Comparison of ENCODE assay signal across 12 cellular contexts in the genomic region with DNA sequence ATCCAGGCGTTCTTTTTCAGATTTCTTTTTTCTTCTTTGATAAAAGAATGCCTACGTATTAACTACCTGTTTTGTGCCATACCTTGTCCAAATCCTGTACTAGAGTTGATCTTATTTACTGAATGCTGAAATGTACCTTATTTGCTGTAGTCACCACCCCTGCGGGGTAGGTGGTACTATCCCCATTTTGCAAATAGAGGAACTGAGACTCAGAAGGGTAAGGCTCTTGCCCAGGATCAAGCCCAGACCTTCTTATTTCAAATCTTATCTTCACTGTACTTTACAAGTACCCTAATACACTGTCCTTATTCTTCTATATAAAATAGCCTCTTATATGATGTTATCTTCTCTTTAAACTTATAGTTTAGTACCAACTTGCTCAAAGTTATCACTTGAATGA.
A peak's percentile ranks its signal among the peaks of the same experiment; 100 is the strongest.
DNase-seq lines count a peak whose midpoint lies in the region; ATAC-seq, FAIRE-seq and TF ChIP-seq lines count a peak whose summit lies in the region.
"Had no signal": no experiment of that assay in that cellular context is flagged by ENCODE, and none has a peak within 500 bp of the region (broad histone marks: within the 10 kb centered on the region; RNA-seq: fewer than 3 reads in every experiment).

No MANE protein-coding gene starts in this region.

- TF ChIP-seq CTCF in OCI-LY7 (conservative IDR thresholded peaks at IDR 0.05; ENCODE audit: low read length) (0 out of 2 replicates have a peak, but pooled peaks have one; percentile 13), WERI-Rb-1 (IDR thresholded peaks at IDR 0.05; ENCODE audit: low read depth, low read length) (no peak)

- BruUV-seq in OCI-LY7 (replicated peaks; lab: Mats Ljungman, UMichigan) = no TSS peak

- H4K20me1 ChIP-seq in OCI-LY7 (ENCODE audit: insufficient read depth, low read length) = no peaks in the 10 kb centered on the region

- peaks cover 47% of the 10 kb centered on the region for H3K4me1 ChIP-seq in OCI-LY7 (ENCODE audit: insufficient read depth, low read length, poor library complexity, severe bottlenecking)
- peaks cover 15% of the 10 kb centered on the region for H3K4me1 ChIP-seq in effector memory CD4-positive, alpha-beta T cell (ENCODE audit: control insufficient read depth, insufficient read depth, low read length, poor library complexity, severe bottlenecking)

- FAIRE-seq in GM12892 (lab: Jason Lieb, UNC) = peak; percentile 67
- FAIRE-seq: pancreas had no signal

- no peaks in the 10 kb centered on the region for H3K27me3 ChIP-seq in effector memory CD4-positive, alpha-beta T cell (replicated peaks; ENCODE audit: control insufficient read depth, insufficient read depth, low read length, poor library complexity, severe bottlenecking)
- H3K27me3 ChIP-seq in WERI-Rb-1 (ENCODE audit: insufficient read depth, low read depth, severe bottlenecking) = no peaks in the 10 kb centered on the region
- H3K27me3 ChIP-seq: pancreas had no signal

- peak overlapping the region; percentile 59 for H3K27ac ChIP-seq in OCI-LY7 (ENCODE audit: low read depth, low read length, poor library complexity, severe bottlenecking)
- H3K27ac ChIP-seq in effector memory CD4-positive, alpha-beta T cell (ENCODE audit: insufficient read depth, low read length, poor library complexity, severe bottlenecking) = no peak overlapping the region
- H3K27ac ChIP-seq in WERI-Rb-1 = no peak overlapping the region
- H3K27ac ChIP-seq: pancreas had no signal

- no peaks in the 10 kb centered on the region for H3K9me3 ChIP-seq in OCI-LY7 (ENCODE audit: low read length)
- H3K9me3 ChIP-seq in effector memory CD4-positive, alpha-beta T cell (ENCODE audit: control insufficient read depth, low read length) = no peaks in the 10 kb centered on the region
- H3K9me3 ChIP-seq in WERI-Rb-1 (ENCODE audit: severe bottlenecking) = no peaks in the 10 kb centered on the region
- H3K9me3 ChIP-seq: pancreas had no signal

- H3K9me2 ChIP-seq in OCI-LY7 (ENCODE audit: insufficient read depth, low read length) = no peaks in the 10 kb centered on the region

- H3K79me2 ChIP-seq in OCI-LY7 (ENCODE audit: insufficient read depth, low read depth, low read length) = no peaks in the 10 kb centered on the region

- no peaks in the 10 kb centered on the region for H3K36me3 ChIP-seq in OCI-LY7 (ENCODE audit: insufficient read depth, low read length)
- H3K36me3 ChIP-seq in effector memory CD4-positive, alpha-beta T cell (ENCODE audit: control insufficient read depth, insufficient read depth, low read length) = no peaks in the 10 kb centered on the region
- no peaks in the 10 kb centered on the region for H3K36me3 ChIP-seq in WERI-Rb-1
- H3K36me3 ChIP-seq: pancreas had no signal

- H3K4me2 ChIP-seq in OCI-LY7 (ENCODE audit: low read length) = peak overlapping the region; percentile 60

- H2AFZ ChIP-seq in OCI-LY7 (ENCODE audit: low read length) = no peak overlapping the region

- CTCF ChIA-PET in OCI-LY7 (lab: Charles Lee; ENCODE audit: unreplicated experiment) = no interaction called here

- ATAC-seq in GM21381 (IDR thresholded peaks at IDR 0.05; ENCODE audit: unreplicated experiment) (peak; percentile 74), HG03060 (IDR thresholded peaks at IDR 0.05; ENCODE audit: low read depth, unreplicated experiment) (peak; percentile 78), esophagus mucosa (no peak)
- ATAC-seq: activated naive CD4-positive, alpha-beta T cell treated with anti-CD3 and anti-CD28 coated beads, Interleukin-2, amount 50 U/mL, for 72 hours; pancreas had no signal

- H3K4me3 ChIP-seq in OCI-LY7 (ENCODE audit: low read depth, low read length, poor library complexity, severe bottlenecking) (peak overlapping the region; percentile 11), WERI-Rb-1 (ENCODE audit: low read depth, low read length) (no peak overlapping the region)
- H3K4me3 ChIP-seq in effector memory CD4-positive, alpha-beta T cell (ENCODE audit: insufficient read depth, low read depth, low read length, poor library complexity, severe bottlenecking) = no peak overlapping the region
- H3K4me3 ChIP-seq: pancreas had no signal

- TF ChIP-seq POLR2A in GM12892 (IDR thresholded peaks at IDR 0.05; ENCODE audit: low read depth, low read length) = no peak

- POLR2A ChIA-PET in OCI-LY7 (lab: Charles Lee) = interaction anchor here (0.6 to 0.9 kb wide), 2 partner anchors 11 to 13 kb away, joined by 3 to 4 read pairs; no protein-coding TSS in a partner anchor

- intact Hi-C loops in OCI-LY7 (cut with micrococcal nuclease; ENCODE audit: unreplicated experiment) = loop anchor here (5.0 kb wide), 1 partner anchor 294 kb away; the partner anchor contains the start of gene CHST11

- DNase-seq in GM12892 (ENCODE audit: insufficient read length) = peak; percentile 43
- DNase-seq in OCI-LY7 (ENCODE audit: low spot score) = peak; percentile 65
- DNase-seq in Ammon's horn (ENCODE audit: low spot score) = no peak
- DNase-seq in effector memory CD4-positive, alpha-beta T cell = no peak
- DNase-seq in WERI-Rb-1 = no peak
- DNase-seq: activated CD4-positive, alpha-beta T cell treated with anti-CD3 and anti-CD28 coated beads for 1 hour; immature natural killer cell; pancreas had no signal

Comparison
In these comparisons a context has a peak if more than half of its experiments do, and no peak if none do; other contexts are left out.
1. DNase-seq: peak in GM12892 (single experiment) and OCI-LY7 (single experiment); none in Ammon's horn (single experiment), effector memory CD4-positive, alpha-beta T cell (0 of 3) and WERI-Rb-1 (single experiment).